Comparison of ENCODE assay signal across 9 cellular contexts in the genomic region with DNA sequence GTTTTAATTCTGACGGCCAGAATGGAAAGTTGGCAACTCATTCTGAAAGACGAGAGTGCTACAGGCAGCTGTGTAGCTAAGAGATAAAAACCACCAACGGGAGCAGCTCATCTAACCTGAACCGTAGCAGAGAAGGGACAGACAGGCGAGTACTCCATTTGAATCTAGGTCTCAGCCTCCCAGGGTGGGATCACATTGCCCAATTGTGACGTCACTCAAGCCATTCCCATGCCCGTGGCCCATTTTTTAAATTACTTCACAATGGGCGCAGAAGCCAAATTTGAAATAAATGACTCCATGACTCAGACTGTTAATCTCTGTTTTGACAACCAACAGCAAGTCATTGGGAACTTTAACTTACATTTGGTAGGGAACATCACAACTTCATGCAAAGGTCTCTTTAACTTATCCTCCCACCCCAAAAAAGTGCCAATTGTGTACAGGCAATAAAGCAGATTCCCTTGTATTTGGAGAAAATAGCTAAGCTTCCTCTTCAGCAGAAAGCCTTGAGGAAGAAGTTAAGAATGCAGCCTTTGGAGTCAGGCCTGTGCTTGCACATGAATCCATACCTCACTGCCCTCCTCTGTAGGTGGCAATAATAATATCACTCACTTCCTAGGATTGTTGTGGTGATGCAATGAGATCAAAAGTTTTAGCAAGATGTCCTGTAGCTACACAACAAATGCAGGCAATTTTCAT.
DNase-seq lines count a peak whose midpoint lies in the region; ATAC-seq, FAIRE-seq and TF ChIP-seq lines count a peak whose summit lies in the region.
"Had no signal": no experiment of that assay in that cellular context is flagged by ENCODE, and none has a peak within 500 bp of the region (broad histone marks: within the 10 kb centered on the region; RNA-seq: fewer than 3 reads in every experiment).

No MANE protein-coding gene starts in this region.

- DNase-seq in H7 (peak; percentile 28), NCI-H446 (lab: John Stamatoyannopoulos, UW) (peak; percentile 10 to 38), H1 (ENCODE audit: low read depth in 1 of 2, low spot score in 2 of 2) (no peak), psoas muscle (peak; percentile 63 to 69), SK-N-DZ (ENCODE audit: low spot score) (no peak), dorsolateral prefrontal cortex (no peak), NCI-H1417 treated with DMSO at 0.1 percent for 48 hours (lab: John Stamatoyannopoulos, UW) (no peak)

- no peak overlapping the region for H4K8ac ChIP-seq in H1 (ENCODE audit: extremely low read depth, insufficient read depth, low read length)

- H3K4me3 ChIP-seq in H7 (ENCODE audit: insufficient read depth, low read depth, low read length), result no peak overlapping the region
- H3K4me3 ChIP-seq in H1 (ENCODE audit: extremely low read depth in 1 of 4, insufficient read depth in 2 of 4, low read depth in 3 of 4, low read length in 4 of 4), result no peak overlapping the region
- peak overlapping the region; percentile 23 for H3K4me3 ChIP-seq in psoas muscle
- H3K4me3 ChIP-seq in dorsolateral prefrontal cortex, result no peak overlapping the region

- H3K9me3 ChIP-seq in H1 (ENCODE audit: insufficient read depth in 2 of 2, low read depth in 1 of 2, low read length in 1 of 2) (0 out of 4 replicates have a peak, but pooled peaks cover 0 to 3% of the 10 kb centered on the region in 2 experiments), psoas muscle (peaks cover 8% of the 10 kb centered on the region)

- WGBS in H1 (ENCODE audit: extremely low coverage in 1 of 2, insufficient coverage in 1 of 2, insufficient read length in 1 of 2, insufficient replicate concordance in 2 of 2, low coverage in 1 of 2, low lambda C conversion rate in 2 of 2, missing lambda C conversion rate in 1 of 2), 2 experiments, result 77% methylated on average over 8 of the region's 8 CpGs; no CpG with 5 or more reads in 1 of the 2 experiments
- WGBS in psoas muscle, 3 donors, result 15 to 33% (median 17%) methylated on average over 8 of the region's 8 CpGs

- H3K4me1 ChIP-seq in H1 (replicated peaks in 1 of 4; ENCODE audit: control insufficient read depth in 3 of 4, insufficient read depth in 4 of 4, low read length in 3 of 4) (no peaks in the 10 kb centered on the region), psoas muscle (peaks cover 3% of the 10 kb centered on the region)

- TF ChIP-seq CTCF in H1 (IDR thresholded peaks at IDR 0.05; ENCODE audit: control extremely low read depth in 1 of 3, insufficient read depth in 1 of 3, low read depth in 1 of 3, low read length in 3 of 3) (no peak), psoas muscle (IDR thresholded peaks at IDR 0.05) (no peak), dorsolateral prefrontal cortex (IDR thresholded peaks at IDR 0.05 in 54 of 56, conservative IDR thresholded peaks at IDR 0.05 in 2 of 56; ENCODE audit: low read depth in 1 of 56, partially characterized antibody in 56 of 56) (no peak)

- H3K18ac ChIP-seq in H1 (ENCODE audit: extremely low read depth, low read length), result no peak overlapping the region

- no peak overlapping the region for H3K4me2 ChIP-seq in H1 (ENCODE audit: insufficient read depth in 1 of 2, low read depth in 2 of 2, low read length in 2 of 2)

- H3K36me3 ChIP-seq in H7 (replicated peaks; ENCODE audit: control insufficient read depth, insufficient read depth, low read length) (no peaks in the 10 kb centered on the region), H1 (ENCODE audit: control insufficient read depth in 2 of 4, insufficient read depth in 4 of 4, low read length in 3 of 4) (no peaks in the 10 kb centered on the region), psoas muscle (ENCODE audit: insufficient read depth in 1 of 2, low read depth in 1 of 2) (no peaks in the 10 kb centered on the region)

- TF ChIP-seq EP300 in H1 (IDR thresholded peaks at IDR 0.05; ENCODE audit: borderline replicate concordance in 1 of 2, low read depth in 2 of 2, low read length in 2 of 2), result no peak

- POLR2A ChIA-PET in H1 (lab: Charles Lee; ENCODE audit: partially characterized antibody), result interaction anchor here (1.2 kb wide), 1 partner anchor 11 kb away, joined by 3 read pairs; no protein-coding TSS in a partner anchor

- no peak overlapping the region for H3K4ac ChIP-seq in H1 (replicated peaks; ENCODE audit: insufficient read length, low read depth, low read length)

- no peak for TF ChIP-seq RAD21 in H1 (IDR thresholded peaks at IDR 0.05 in 1 of 2, conservative IDR thresholded peaks at IDR 0.05 in 1 of 2; ENCODE audit: low read depth in 2 of 2, low read length in 2 of 2)

- peak overlapping the region; percentile 43; the same call in 1 of the 2 replicates for H2AFZ ChIP-seq in H1 (ENCODE audit: low read length)

- no peak overlapping the region for H3K56ac ChIP-seq in H1 (replicated peaks; ENCODE audit: insufficient read length, low read depth, low read length)

- H2AK5ac ChIP-seq in H1 (ENCODE audit: low read depth, low read length), result no peak overlapping the region

- H2BK15ac ChIP-seq in H1 (ENCODE audit: low read length), result no peak overlapping the region

- no peak overlapping the region for H4K91ac ChIP-seq in H1 (replicated peaks; ENCODE audit: insufficient read length, low read length)

- H2BK20ac ChIP-seq in H1 (ENCODE audit: low read length), result no peak overlapping the region

- H4K20me1 ChIP-seq in H1 (replicated peaks in 1 of 2; ENCODE audit: control insufficient read depth in 1 of 2, insufficient read depth in 2 of 2, low read length in 2 of 2), result no peaks in the 10 kb centered on the region

- no peak overlapping the region for H3K14ac ChIP-seq in H1 (ENCODE audit: insufficient read length)

- no peak overlapping the region for H3K27ac ChIP-seq in H1 (ENCODE audit: low read depth, low read length)
- peak overlapping the region; percentile 64 for H3K27ac ChIP-seq in psoas muscle
- H3K27ac ChIP-seq in dorsolateral prefrontal cortex, result no peak overlapping the region
- H3K27ac ChIP-seq: VCaP had no signal

- no peak for TF ChIP-seq POLR2A in H1 (IDR thresholded peaks at IDR 0.05; ENCODE audit: control extremely low read depth in 1 of 2, low read depth in 2 of 2, low read length in 2 of 2)

- no peak overlapping the region for H3K9ac ChIP-seq in H1 (replicated peaks in 1 of 4; ENCODE audit: extremely low read depth in 1 of 4, low read depth in 3 of 4, low read length in 3 of 4)

- no peaks in the 10 kb centered on the region for H3K79me2 ChIP-seq in H1 (ENCODE audit: control insufficient read depth in 1 of 2, insufficient read depth in 2 of 2, low read length in 2 of 2)

- no peak overlapping the region for H2BK5ac ChIP-seq in H1 (ENCODE audit: low read depth, low read length)

- H4K5ac ChIP-seq in H1 (ENCODE audit: insufficient read length, low read depth, low read length), result no peak overlapping the region

- ATAC-seq in GM18861 (IDR thresholded peaks at IDR 0.05; ENCODE audit: unreplicated experiment) (peak; percentile 88), psoas muscle (peak; percentile 82 to 92 (median 90))

- no peaks in the 10 kb centered on the region for H3K79me1 ChIP-seq in H1 (ENCODE audit: low read depth, low read length)

- CTCF ChIA-PET in H1 (lab: Charles Lee; ENCODE audit: partially characterized antibody), result interaction anchor here (1.1 to 1.3 kb wide), 2 partner anchors 10 to 41 kb away, joined by 3 read pairs; no protein-coding TSS in a partner anchor

- intact Hi-C loops in psoas muscle (cut with DNase I) (no loop called here), dorsolateral prefrontal cortex (cut with DNase I) (no loop called here)

- no peak overlapping the region for H3K23ac ChIP-seq in H1 (ENCODE audit: insufficient read length)

- H2BK12ac ChIP-seq in H1 (ENCODE audit: low read depth, low read length), result no peak overlapping the region

- FAIRE-seq in H1 (lab: Jason Lieb, UNC), result no peak

- H3K27me3 ChIP-seq in H7 (ENCODE audit: control insufficient read depth, insufficient read depth, low read length) (no peaks in the 10 kb centered on the region), H1 (replicated peaks in 1 of 4; ENCODE audit: control insufficient read depth in 3 of 4, extremely low read depth in 1 of 4, insufficient read depth in 3 of 4, low read length in 3 of 4) (no peaks in the 10 kb centered on the region), psoas muscle (ENCODE audit: insufficient read depth in 3 of 3, low read length in 2 of 3) (no peaks in the 10 kb centered on the region), dorsolateral prefrontal cortex (no peaks in the 10 kb centered on the region)

- H3K23me2 ChIP-seq in H1 (ENCODE audit: low read depth, low read length), result no peaks in the 10 kb centered on the region

- H2BK120ac ChIP-seq in H1 (replicated peaks; ENCODE audit: low read depth, low read length), result no peak overlapping the region

TF ChIP-seq in H1, 55 proteins besides CTCF, POLR2A, EP300 and RAD21:
- TF ChIP-seq SIX5 (IDR thresholded peaks at IDR 0.05; ENCODE audit: low read depth, low read length), result no peak
- TF ChIP-seq TAF1 (IDR thresholded peaks at IDR 0.05; ENCODE audit: low read depth, low read length), result no peak
- no peak for TF ChIP-seq CBX8 (IDR thresholded peaks at IDR 0.05; ENCODE audit: borderline replicate concordance, low read depth, low read length)
- no peak for TF ChIP-seq EZH2 (IDR thresholded peaks at IDR 0.05; ENCODE audit: low read depth, low read length, severe bottlenecking)
- TF ChIP-seq JUN (IDR thresholded peaks at IDR 0.05; ENCODE audit: low read depth, low read length), result no peak
- TF ChIP-seq RFX5 (IDR thresholded peaks at IDR 0.05; ENCODE audit: borderline replicate concordance, low read depth, low read length), result no peak
- TF ChIP-seq CHD2 (IDR thresholded peaks at IDR 0.05; ENCODE audit: low read length), result no peak
- TF ChIP-seq NRF1 (IDR thresholded peaks at IDR 0.05; ENCODE audit: low read depth, low read length), result no peak
- TF ChIP-seq, protein P1, sequence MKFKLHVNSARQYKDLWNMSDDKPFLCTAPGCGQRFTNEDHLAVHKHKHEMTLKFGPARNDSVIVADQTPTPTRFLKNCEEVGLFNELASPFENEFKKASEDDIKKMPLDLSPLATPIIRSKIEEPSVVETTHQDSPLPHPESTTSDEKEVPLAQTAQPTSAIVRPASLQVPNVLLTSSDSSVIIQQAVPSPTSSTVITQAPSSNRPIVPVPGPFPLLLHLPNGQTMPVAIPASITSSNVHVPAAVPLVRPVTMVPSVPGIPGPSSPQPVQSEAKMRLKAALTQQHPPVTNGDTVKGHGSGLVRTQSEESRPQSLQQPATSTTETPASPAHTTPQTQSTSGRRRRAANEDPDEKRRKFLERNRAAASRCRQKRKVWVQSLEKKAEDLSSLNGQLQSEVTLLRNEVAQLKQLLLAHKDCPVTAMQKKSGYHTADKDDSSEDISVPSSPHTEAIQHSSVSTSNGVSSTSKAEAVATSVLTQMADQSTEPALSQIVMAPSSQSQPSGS (IDR thresholded peaks at IDR 0.05; ENCODE audit: low read length), result no peak
- no peak for TF ChIP-seq SP2 (IDR thresholded peaks at IDR 0.05; ENCODE audit: low read length)
- no peak for TF ChIP-seq KDM5A (IDR thresholded peaks at IDR 0.05; ENCODE audit: low read length)
- TF ChIP-seq ASH2L (IDR thresholded peaks at IDR 0.05; ENCODE audit: low read length), result no peak
- TF ChIP-seq JUND (IDR thresholded peaks at IDR 0.05; ENCODE audit: low read length), result no peak

Comparison
In these comparisons a context has a peak if more than half of its experiments do, and no peak if none do; other contexts are left out.
1. DNase-seq: peak in H7 (single experiment), NCI-H446 (2 of 2) and psoas muscle (2 of 2); none in H1 (0 of 2), SK-N-DZ (single experiment), dorsolateral prefrontal cortex (0 of 10) and NCI-H1417 treated with DMSO at 0.1 percent for 48 hours (single experiment).